ENCODE assay signal across 25 cellular contexts in genomic region chr10:77498829-77499228, GRCh38.
"Had no signal": no experiment of that assay in that cellular context is flagged by ENCODE, and none has a peak within 500 bp of the region (broad histone marks: within the 10 kb centered on the region; RNA-seq: fewer than 3 reads in every experiment).

No MANE protein-coding gene starts in this region.

- ATAC-seq: activated CD4-positive, alpha-beta T cell treated with anti-CD3 and anti-CD28 coated beads for 36 hours; activated naive CD4-positive, alpha-beta T cell treated with anti-CD3 and anti-CD28 coated beads, Interleukin-2, amount 50 U/mL, for 72 hours; activated T-helper 17 cell treated with anti-CD3 and anti-CD28 coated beads, Interleukin-2, amount 50 U/mL, for 72 hours; gastroesophageal sphincter; left cardiac atrium had no signal

- DNase-seq: activated B cell treated with CpG ODN at 0.5 μM for 24 hours; activated CD4-positive, alpha-beta T cell treated with anti-CD3 and anti-CD28 coated beads for 36 hours; activated CD4-positive, alpha-beta T cell treated with anti-CD3 and anti-CD28 coated beads, Interleukin-2, amount 50 U/mL, for 4 hours; activated CD8-positive, alpha-beta memory T cell treated with anti-CD3 and anti-CD28 coated beads for 24 hours; activated CD8-positive, alpha-beta memory T cell treated with anti-CD3 and anti-CD28 coated beads, Interleukin-2, amount 50 U/mL, for 4 hours; activated T-cell treated with anti-CD3 and anti-CD28 coated beads, Interleukin-2, amount 50 U/mL, for 24 hours; adrenal gland; colonic mucosa; esophagus squamous epithelium; head of caudate nucleus; islet precursor cell; left cardiac atrium; mesenchymal stem cell; nucleus accumbens; posterior cingulate gyrus; spleen; stimulated activated CD4-positive, alpha-beta T cell treated with anti-CD3 and anti-CD28 coated beads, Interleukin-4, amount 100 ng/mL, for 1 hour; stimulated activated naive CD4-positive, alpha-beta T cell; testis; trophoblast cell had no signal

- H3K36me3 ChIP-seq: adrenal gland, ascending aorta, colonic mucosa, esophagus squamous epithelium, gastroesophageal sphincter, spleen, vagina had no signal

- H3K27ac ChIP-seq: adrenal gland, colonic mucosa, spleen, testis, vagina had no signal

- H3K4me1 ChIP-seq: colonic mucosa, spleen had no signal

- H3K4me3 ChIP-seq: adrenal gland, ascending aorta, colonic mucosa, esophagus squamous epithelium, gastroesophageal sphincter, spleen, testis, vagina had no signal

- H3K27me3 ChIP-seq: adrenal gland, ascending aorta, colonic mucosa, gastroesophageal sphincter, testis, vagina had no signal

- H3K9me3 ChIP-seq: adrenal gland, ascending aorta, colonic mucosa, esophagus squamous epithelium, gastroesophageal sphincter, spleen, testis, vagina had no signal
